Comparison of ENCODE assay signal across 20 cellular contexts in the genomic region with DNA sequence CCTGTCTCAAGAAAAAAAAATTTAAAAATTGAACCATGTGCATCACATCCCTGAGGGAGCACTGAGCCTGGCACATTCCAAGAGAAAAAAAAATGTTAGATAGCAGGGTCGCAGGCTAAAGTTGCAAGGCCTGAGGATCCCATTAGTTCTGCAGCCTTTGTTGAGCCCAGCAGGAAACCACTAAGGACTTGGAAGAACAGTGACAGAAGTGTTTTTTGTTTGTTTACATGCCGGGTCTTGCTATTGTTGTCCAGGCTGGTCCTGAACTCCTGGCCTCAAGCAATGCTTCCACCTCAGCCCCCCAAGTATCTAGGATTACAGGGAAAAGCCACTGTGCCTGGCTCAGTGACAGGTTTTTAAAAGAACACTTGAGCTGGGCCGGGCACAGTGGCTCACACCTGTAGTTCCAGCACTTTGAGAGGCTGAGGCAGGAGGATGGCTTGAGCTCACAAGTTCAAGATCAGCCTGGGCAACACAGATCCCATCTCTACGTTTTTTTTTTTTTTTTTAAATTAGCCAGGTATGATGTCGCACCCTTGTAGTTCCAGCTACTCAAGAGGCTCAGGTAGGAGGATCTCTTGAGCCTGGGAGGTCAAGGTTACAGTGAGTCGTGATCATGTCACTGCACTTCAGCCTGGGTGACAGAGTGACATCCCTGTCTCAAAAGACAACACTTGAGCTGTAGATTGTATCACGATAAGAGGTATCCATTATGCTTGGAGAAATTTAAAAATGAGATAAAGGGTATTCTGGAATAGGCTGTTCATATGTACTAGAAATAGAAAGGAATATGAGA. TPM values are rescaled to one million over a fixed set of nuclear protein-coding genes. Genes with fewer than 3 reads are reported as not detected.
DNase-seq lines count a peak whose midpoint lies in the region; ATAC-seq and TF ChIP-seq lines count a peak whose summit lies in the region.
"Had no signal": no experiment of that assay in that cellular context is flagged by ENCODE, and none has a peak within 500 bp of the region (broad histone marks: within the 10 kb centered on the region; RNA-seq: fewer than 3 reads in every experiment).

No MANE protein-coding gene starts in this region.

- no peaks in the 10 kb centered on the region for H3K9me3 Mint-ChIP-seq in mesothelial cell of epicardium
- H3K9me3 Mint-ChIP-seq: CD4-positive, alpha-beta T cell had no signal

- TF ChIP-seq CTCF in HCT116 (IDR thresholded peaks at IDR 0.05 in 2 of 3, conservative IDR thresholded peaks at IDR 0.05 in 1 of 3; ENCODE audit: borderline replicate concordance in 1 of 3, insufficient read depth in 1 of 3, low read depth in 2 of 3, low read length in 2 of 3) (no peak), mesothelial cell of epicardium (IDR thresholded peaks at IDR 0.05; ENCODE audit: unreplicated experiment) (no peak), PC-9 (conservative IDR thresholded peaks at IDR 0.05) (no peak)

- no peaks in the 10 kb centered on the region for H3K9me2 ChIP-seq in HCT116 (ENCODE audit: insufficient read depth)
- H3K9me2 ChIP-seq in PC-9 (ENCODE audit: insufficient read depth): no peaks in the 10 kb centered on the region

- no peak overlapping the region for H3K27ac Mint-ChIP-seq in mesothelial cell of epicardium
- H3K27ac Mint-ChIP-seq: CD4-positive, alpha-beta T cell had no signal

- H3K4me1 Mint-ChIP-seq in mesothelial cell of epicardium: peaks cover 6% of the 10 kb centered on the region

- DNase-seq in DMS79 (lab: John Stamatoyannopoulos, UW) (peak; percentile 22), HCT116 (ENCODE audit: low read depth, low spot score) (peak; percentile 13), NCI-H69 (lab: John Stamatoyannopoulos, UW) (peak; percentile 54), kidney tubule cell (ENCODE audit: low spot score) (peak; percentile 55), mesothelial cell of epicardium (ENCODE audit: low spot score in 2 of 2, unreplicated experiment in 2 of 2) (no peak), PC-9 (no peak)
- DNase-seq in central memory CD4-positive, alpha-beta T cell: no peak
- DNase-seq: BE2C; CD4-positive, alpha-beta T cell; DND-41; MV-4-11; NCI-H1930; NCI-H2171; NCI-H446 treated with DMSO at 0.1 percent for 48 hours; Right ventricle myocardium superior; SW 1271 had no signal

- peak overlapping the region; percentile 8; the same call in 1 of the 2 replicates for H3K4me2 ChIP-seq in HCT116 (ENCODE audit: low read length)
- H3K4me2 ChIP-seq in PC-9: no peak overlapping the region
- H3K4me2 ChIP-seq: KMS-11 had no signal

- H3K36me3 ChIP-seq in HCT116 (ENCODE audit: control insufficient read depth in 1 of 2, insufficient read depth in 2 of 2, low read length in 2 of 2) (no peaks in the 10 kb centered on the region), PC-9 (ENCODE audit: low read depth) (no peaks in the 10 kb centered on the region)
- H3K36me3 ChIP-seq: BE2C had no signal

- CTCF ChIA-PET in HCT116 (lab: Charles Lee): interaction anchor here (1.4 to 1.9 kb wide), 2 partner anchors 16 to 27 kb away, joined by 4 to 5 read pairs; a partner anchor contains a TSS
- CTCF ChIA-PET in PC-9 (lab: Charles Lee): no interaction called here

- H2AFZ ChIP-seq in HCT116 (ENCODE audit: low read depth, low read length, poor library complexity, severe bottlenecking) (no peak overlapping the region), PC-9 (no peak overlapping the region)

- H3K36me3 Mint-ChIP-seq in mesothelial cell of epicardium: no peaks in the 10 kb centered on the region

- BruUV-seq in HCT116 (replicated peaks; lab: Mats Ljungman, UMichigan) (no TSS peak), PC-9 (replicated peaks; lab: Mats Ljungman, UMichigan) (no TSS peak)

- RAD21 ChIA-PET in HCT116 (lab: Charles Lee; ENCODE audit: low non-redundant PET in 1 of 2, low total read pairs in 2 of 2, uncharacterized antibody in 2 of 2, unreplicated experiment in 2 of 2): no interaction called here

- no peak for TF ChIP-seq POLR2A in HCT116 (IDR thresholded peaks at IDR 0.05; ENCODE audit: borderline replicate concordance, extremely low read depth, insufficient read depth, insufficient read length)

- H3K27ac ChIP-seq in HCT116 (ENCODE audit: low read depth, low read length) (no peak overlapping the region), PC-9 (no peak overlapping the region)
- H3K27ac ChIP-seq: KMS-11 had no signal

- POLR2A ChIA-PET in HCT116 (lab: Charles Lee) (interaction anchor here (1.3 to 2.3 kb wide), 3 partner anchors 14 to 37 kb away, joined by 3 to 13 read pairs (median 5); a partner anchor contains a TSS), PC-9 (lab: Charles Lee; ENCODE audit: unreplicated experiment) (interaction anchor here (0.7 kb wide), 2 partner anchors 23 to 158 kb away, joined by 3 to 33 read pairs; no protein-coding TSS in a partner anchor)

- ATAC-seq in HCT116 (peak; percentile 55; the same call in 1 of the 2 replicates), GM21737 (IDR thresholded peaks at IDR 0.05; ENCODE audit: unreplicated experiment) (no peak)
- ATAC-seq: HepG2 had no signal

- H4K20me1 ChIP-seq in HCT116 (ENCODE audit: insufficient read depth): no peaks in the 10 kb centered on the region
- H4K20me1 ChIP-seq in PC-9 (ENCODE audit: insufficient read depth): no peaks in the 10 kb centered on the region

- peaks cover 7 to 17% of the 10 kb centered on the region in 2 experiments for H3K4me1 ChIP-seq in HCT116 (ENCODE audit: control insufficient read depth in 1 of 2, insufficient read depth in 2 of 2, low read length in 2 of 2)
- H3K4me1 ChIP-seq in PC-9 (replicated peaks; ENCODE audit: insufficient read depth): no peaks in the 10 kb centered on the region

- no peaks in the 10 kb centered on the region for H3K9me3 ChIP-seq in HCT116 (ENCODE audit: control insufficient read depth in 1 of 2, insufficient read depth in 1 of 2, low read depth in 1 of 2, low read length in 2 of 2)
- no peaks in the 10 kb centered on the region for H3K9me3 ChIP-seq in PC-9 (ENCODE audit: insufficient read depth, low read depth)
- H3K9me3 ChIP-seq: BE2C had no signal

- H3K4me3 ChIP-seq in HCT116 (replicated peaks in 1 of 2; ENCODE audit: low read depth in 1 of 2, low read length in 2 of 2) (no peak overlapping the region), PC-9 (no peak overlapping the region)

- H3K79me2 ChIP-seq in HCT116 (ENCODE audit: insufficient read depth, low read length) (no peaks in the 10 kb centered on the region), PC-9 (ENCODE audit: low read depth) (no peaks in the 10 kb centered on the region)

- H3F3A ChIP-seq in PC-9 (ENCODE audit: insufficient read depth, low read depth): no peaks in the 10 kb centered on the region

- H3K4me3 Mint-ChIP-seq in mesothelial cell of epicardium: no peak overlapping the region
- H3K4me3 Mint-ChIP-seq: CD4-positive, alpha-beta T cell had no signal

- intact Hi-C loops in HCT116 (cut with micrococcal nuclease): no loop called here
- intact Hi-C loops in PC-9 (cut with micrococcal nuclease; ENCODE audit: unreplicated experiment): no loop called here

- TF ChIP-seq RAD21 in HCT116 (IDR thresholded peaks at IDR 0.05; ENCODE audit: low read depth): no peak

- no peaks in the 10 kb centered on the region for H3K27me3 Mint-ChIP-seq in mesothelial cell of epicardium (ENCODE audit: low read depth)
- H3K27me3 Mint-ChIP-seq: CD4-positive, alpha-beta T cell had no signal

- H3K27me3 ChIP-seq in HCT116 (ENCODE audit: insufficient read depth, low read length) (no peaks in the 10 kb centered on the region), PC-9 (ENCODE audit: insufficient read depth, low read depth) (no peaks in the 10 kb centered on the region)
- H3K27me3 ChIP-seq: BE2C had no signal

- no peak overlapping the region for H3K9ac ChIP-seq in HCT116 (ENCODE audit: low read length)
- H3K9ac ChIP-seq: KMS-11 had no signal

TF ChIP-seq in HCT116, 20 proteins besides CTCF, POLR2A, EP300 and RAD21:
- 0 out of 2 replicates have a peak, but pooled peaks have one; percentile 43 for TF ChIP-seq FOSL1 (IDR thresholded peaks at IDR 0.05; ENCODE audit: low read depth)
- TF ChIP-seq, protein P1, sequence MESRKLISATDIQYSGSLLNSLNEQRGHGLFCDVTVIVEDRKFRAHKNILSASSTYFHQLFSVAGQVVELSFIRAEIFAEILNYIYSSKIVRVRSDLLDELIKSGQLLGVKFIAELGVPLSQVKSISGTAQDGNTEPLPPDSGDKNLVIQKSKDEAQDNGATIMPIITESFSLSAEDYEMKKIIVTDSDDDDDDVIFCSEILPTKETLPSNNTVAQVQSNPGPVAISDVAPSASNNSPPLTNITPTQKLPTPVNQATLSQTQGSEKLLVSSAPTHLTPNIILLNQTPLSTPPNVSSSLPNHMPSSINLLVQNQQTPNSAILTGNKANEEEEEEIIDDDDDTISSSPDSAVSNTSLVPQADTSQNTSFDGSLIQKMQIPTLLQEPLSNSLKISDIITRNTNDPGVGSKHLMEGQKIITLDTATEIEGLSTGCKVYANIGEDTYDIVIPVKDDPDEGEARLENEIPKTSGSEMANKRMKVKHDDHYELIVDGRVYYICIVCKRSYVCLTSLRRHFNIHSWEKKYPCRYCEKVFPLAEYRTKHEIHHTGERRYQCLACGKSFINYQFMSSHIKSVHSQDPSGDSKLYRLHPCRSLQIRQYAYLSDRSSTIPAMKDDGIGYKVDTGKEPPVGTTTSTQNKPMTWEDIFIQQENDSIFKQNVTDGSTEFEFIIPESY (IDR thresholded peaks at IDR 0.05; ENCODE audit: extremely low read depth, insufficient replicate concordance, low read length): no peak
- TF ChIP-seq CBX3 (IDR thresholded peaks at IDR 0.05; ENCODE audit: low read depth): no peak
- TF ChIP-seq YY1 (IDR thresholded peaks at IDR 0.05; ENCODE audit: extremely low read depth, insufficient replicate concordance, low read depth, low read length): no peak
- TF ChIP-seq EGR1 (IDR thresholded peaks at IDR 0.05; ENCODE audit: low read depth): no peak
- TF ChIP-seq, protein P2, sequence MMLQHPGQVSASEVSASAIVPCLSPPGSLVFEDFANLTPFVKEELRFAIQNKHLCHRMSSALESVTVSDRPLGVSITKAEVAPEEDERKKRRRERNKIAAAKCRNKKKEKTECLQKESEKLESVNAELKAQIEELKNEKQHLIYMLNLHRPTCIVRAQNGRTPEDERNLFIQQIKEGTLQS (IDR thresholded peaks at IDR 0.05): no peak

RNA-seq across cellular contexts. Expression of a gene that starts 15.2 kb away (rescaled TPM):
- total RNA-seq in HCT116 (2021; ENCODE audit: unreplicated experiment) (58.9 TPM), mesothelial cell of epicardium (2.7 to 3.2 TPM (median 3.1 TPM) in 3 replicates), PC-9 (2021) (5.3 and 8.6 TPM in 2 replicates)
- 70.2 and 93.5 TPM in 2 replicates for polyA plus RNA-seq in HCT116 (2012)
- total RNA-seq: HepG2 had no signal

RNA-seq across cellular contexts. Expression of a gene that starts 39.3 kb away (rescaled TPM):
- 1.5 TPM for total RNA-seq in HCT116 (2021; ENCODE audit: unreplicated experiment)
- 1.0 and 1.2 TPM in 2 replicates for polyA plus RNA-seq in HCT116 (2012)
- total RNA-seq in mesothelial cell of epicardium: 0.20 to 0.31 TPM (median 0.24 TPM) in 3 replicates
- total RNA-seq in PC-9 (2021): 0.48 and 0.55 TPM in 2 replicates
- total RNA-seq: A172 had no signal

Comparison
In these comparisons a context has a peak if more than half of its experiments do, and no peak if none do; other contexts are left out.
1. DNase-seq: peak in DMS79 (single experiment), HCT116 (single experiment), NCI-H69 (single experiment) and kidney tubule cell (single experiment); none in mesothelial cell of epicardium (0 of 2), central memory CD4-positive, alpha-beta T cell (single experiment) and PC-9 (0 of 2).